In the genomic region with DNA sequence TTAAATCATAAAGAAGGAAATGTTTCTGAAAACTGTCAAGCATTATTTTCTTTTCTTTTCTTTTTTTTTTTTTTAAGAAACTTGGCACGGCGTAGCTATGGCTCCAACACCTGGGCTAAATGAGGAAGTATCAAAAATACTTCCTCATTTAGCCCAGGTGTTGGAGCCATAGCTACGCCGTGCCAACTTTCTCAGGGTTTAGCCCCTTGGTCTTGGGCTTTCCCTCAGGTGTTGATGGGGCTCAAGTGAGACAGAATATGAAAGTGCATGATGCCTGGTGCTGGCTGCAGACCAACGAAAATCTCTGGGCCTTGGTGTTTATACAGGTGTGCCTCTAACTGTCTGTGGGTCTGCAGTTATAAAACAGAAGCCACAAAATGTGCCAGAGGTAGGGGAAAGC, we compare ENCODE assay signal across 8 cellular contexts.
DNase-seq lines count a peak whose midpoint lies in the region; ATAC-seq and TF ChIP-seq lines count a peak whose summit lies in the region.

No MANE protein-coding gene starts in this region.

- H3K4me1 Mint-ChIP-seq in T-helper 17 cell: no peaks in the 10 kb centered on the region
- H3K4me1 Mint-ChIP-seq in type B pancreatic cell (ENCODE audit: unreplicated experiment): no peaks in the 10 kb centered on the region

- no peaks in the 10 kb centered on the region for H3K27me3 Mint-ChIP-seq in T-helper 17 cell
- H3K27me3 Mint-ChIP-seq in type B pancreatic cell: no peaks in the 10 kb centered on the region

- TF ChIP-seq POLR2A in GM18505 (IDR thresholded peaks at IDR 0.05; ENCODE audit: borderline replicate concordance, extremely low read depth, insufficient read depth, insufficient read length): no peak

- H3K27ac Mint-ChIP-seq in T-helper 17 cell (no peak overlapping the region), type B pancreatic cell (no peak overlapping the region)

- H3K4me3 Mint-ChIP-seq in T-helper 17 cell (no peak overlapping the region), type B pancreatic cell (no peak overlapping the region)

- ATAC-seq in GM18505 (IDR thresholded peaks at IDR 0.05; ENCODE audit: unreplicated experiment) (peak; percentile 69), GM21576 (IDR thresholded peaks at IDR 0.05; ENCODE audit: unreplicated experiment) (peak; percentile 70), HG03442 (IDR thresholded peaks at IDR 0.05; ENCODE audit: unreplicated experiment) (peak; percentile 46), T-helper 17 cell (peak; percentile 74)

- TF ChIP-seq CTCF in type B pancreatic cell (conservative IDR thresholded peaks at IDR 0.05): no peak

- no peaks in the 10 kb centered on the region for H3K9me3 ChIP-seq in T-helper 17 cell (ENCODE audit: control insufficient read depth, low read length, poor library complexity, severe bottlenecking)

- no peaks in the 10 kb centered on the region for H3K9me3 Mint-ChIP-seq in type B pancreatic cell

- DNase-seq in T-helper 17 cell (no peak), mucosa of gallbladder (ENCODE audit: low spot score) (no peak), type B pancreatic cell (ENCODE audit: extremely low spot score, unreplicated experiment) (no peak), GF-D8 (lab: John Stamatoyannopoulos, UW) (no peak)
- no peak for DNase-seq in activated naive CD4-positive, alpha-beta T cell treated with anti-CD3 and anti-CD28 coated beads, Interleukin-2, amount 50 U/mL, for 16 hours

- H3K36me3 Mint-ChIP-seq in T-helper 17 cell (ENCODE audit: low read depth) (no peaks in the 10 kb centered on the region), type B pancreatic cell (no peaks in the 10 kb centered on the region)
